ENCODE assay signal across 8 cellular contexts in genomic region chr9:136546697-136547481, GRCh38. TPM values are rescaled to one million over a fixed set of nuclear protein-coding genes. Genes with fewer than 3 reads are reported as not detected.
DNase-seq lines count a peak whose midpoint lies in the region; ATAC-seq and TF ChIP-seq lines count a peak whose summit lies in the region.

No MANE protein-coding gene starts in this region.

- H3K9me3 ChIP-seq in body of pancreas (no peaks in the 10 kb centered on the region), iPS DF 6.9 (ENCODE audit: control insufficient read depth, insufficient read depth, low read length) (no peaks in the 10 kb centered on the region)

- peaks cover 12% of the 10 kb centered on the region for H3K36me3 Mint-ChIP-seq in T-helper 2 cell treated with Interferon-gamma antibody and Interleukin-4, amounts not matched to agents 5 μg/mL and 100 μg/mL, for 36 hours (ENCODE audit: low read depth)

- no peaks in the 10 kb centered on the region for H3K27me3 ChIP-seq in body of pancreas
- no peaks in the 10 kb centered on the region for H3K27me3 ChIP-seq in iPS DF 6.9 (ENCODE audit: control insufficient read depth, insufficient read depth, low read length)

- peak overlapping the region; percentile 84 for H3K27ac Mint-ChIP-seq in T-helper 2 cell treated with Interferon-gamma antibody and Interleukin-4, amounts not matched to agents 5 μg/mL and 100 μg/mL, for 36 hours

- H3K36me3 ChIP-seq in body of pancreas (replicated peaks in 1 of 2; ENCODE audit: insufficient read depth in 1 of 2, low read depth in 2 of 2) (no peaks in the 10 kb centered on the region), iPS DF 6.9 (ENCODE audit: control insufficient read depth, insufficient read depth, low read length) (no peaks in the 10 kb centered on the region; the same call in 1 of the 2 replicates)

- peaks cover 2% of the 10 kb centered on the region for H3K27me3 Mint-ChIP-seq in T-helper 2 cell treated with Interferon-gamma antibody and Interleukin-4, amounts not matched to agents 5 μg/mL and 100 μg/mL, for 36 hours (ENCODE audit: low read depth)

- ATAC-seq in body of pancreas (peak; percentile 53), HG03025 (IDR thresholded peaks at IDR 0.05; ENCODE audit: low FRiP score, unreplicated experiment) (no peak)

- DNase-seq in HK-2 (ENCODE audit: unreplicated experiment) (peak; percentile 61), body of pancreas (peak; percentile 83 to 91 (median 88)), iPS DF 6.9 (ENCODE audit: low read depth, low spot score) (no peak), skeletal muscle cell (ENCODE audit: low read depth) (no peak)
- DNase-seq in T-helper 2 cell treated with Interferon-gamma antibody and Interleukin-4, amounts not matched to agents 5 μg/mL and 100 μg/mL, for 36 hours (ENCODE audit: low spot score), result peak; percentile 49
- DNase-seq in NK-92 treated with Interleukin-12 subunit alpha and Interleukin-12 subunit beta, amount 100 ng/mL, for 24 hours (lab: John Stamatoyannopoulos, UW), result no peak

- peaks cover 13% of the 10 kb centered on the region for H3K4me1 Mint-ChIP-seq in T-helper 2 cell treated with Interferon-gamma antibody and Interleukin-4, amounts not matched to agents 5 μg/mL and 100 μg/mL, for 36 hours (ENCODE audit: low read depth)

- H3K4me1 ChIP-seq in body of pancreas (peaks cover 73% of the 10 kb centered on the region), iPS DF 6.9 (ENCODE audit: control insufficient read depth, insufficient read depth, low read length) (peaks cover 18% of the 10 kb centered on the region)

- no peak for TF ChIP-seq POLR2A in body of pancreas (IDR thresholded peaks at IDR 0.05)

- TF ChIP-seq CTCF in body of pancreas (IDR thresholded peaks at IDR 0.05), result peak in 2 of 7 experiments; percentile 4 to 11

- H3K9me3 Mint-ChIP-seq in T-helper 2 cell treated with Interferon-gamma antibody and Interleukin-4, amounts not matched to agents 5 μg/mL and 100 μg/mL, for 36 hours, result no peaks in the 10 kb centered on the region

- peak overlapping the region; percentile 65 for H3K4me3 ChIP-seq in GM08714 (ENCODE audit: low read length)
- peak overlapping the region; percentile 15 to 17 for H3K4me3 ChIP-seq in body of pancreas
- H3K4me3 ChIP-seq in iPS DF 6.9 (ENCODE audit: low read length), result peak overlapping the region; percentile 49; the same call in 1 of the 2 replicates
- peak overlapping the region; percentile 55 for H3K4me3 ChIP-seq in skeletal muscle cell (ENCODE audit: low read depth, low read length)

- peak overlapping the region; percentile 80 for H3K4me3 Mint-ChIP-seq in T-helper 2 cell treated with Interferon-gamma antibody and Interleukin-4, amounts not matched to agents 5 μg/mL and 100 μg/mL, for 36 hours

- WGBS in body of pancreas, 2 donors, result 0 to 2% methylated on average over 1 to 43 of the region's 43 CpGs
- no CpG with 5 or more reads among the region's 43 CpGs for WGBS in iPS DF 6.9 (ENCODE audit: insufficient coverage, insufficient read length)

- H3K27ac ChIP-seq in body of pancreas (peak overlapping the region; percentile 94 to 99 (median 97)), iPS DF 6.9 (ENCODE audit: low read length) (no peak overlapping the region)

- intact Hi-C loops in body of pancreas (cut with DNase I), result no loop called here

RNA-seq across cellular contexts. Expression of gene NOTCH1, which starts 1.0 kb away (rescaled TPM):
- total RNA-seq in body of pancreas, result 10 to 100 TPM; 29.6 to 65.3 TPM

Comparison
In these comparisons a context has a peak if more than half of its experiments do, and no peak if none do; other contexts are left out.
1. DNase-seq: peak in HK-2 (single experiment), T-helper 2 cell treated with Interferon-gamma antibody and Interleukin-4, amounts not matched to agents 5 μg/mL and 100 μg/mL, for 36 hours (single experiment) and body of pancreas (4 of 4); none in iPS DF 6.9 (single experiment), skeletal muscle cell (single experiment) and NK-92 treated with Interleukin-12 subunit alpha and Interleukin-12 subunit beta, amount 100 ng/mL, for 24 hours (single experiment).
2. Peak in every context shown above with its lines, with median percentiles within 50 percentile points of each other: H3K4me3 ChIP-seq.